ENCODE assay signal across 9 cellular contexts in the genomic region with DNA sequence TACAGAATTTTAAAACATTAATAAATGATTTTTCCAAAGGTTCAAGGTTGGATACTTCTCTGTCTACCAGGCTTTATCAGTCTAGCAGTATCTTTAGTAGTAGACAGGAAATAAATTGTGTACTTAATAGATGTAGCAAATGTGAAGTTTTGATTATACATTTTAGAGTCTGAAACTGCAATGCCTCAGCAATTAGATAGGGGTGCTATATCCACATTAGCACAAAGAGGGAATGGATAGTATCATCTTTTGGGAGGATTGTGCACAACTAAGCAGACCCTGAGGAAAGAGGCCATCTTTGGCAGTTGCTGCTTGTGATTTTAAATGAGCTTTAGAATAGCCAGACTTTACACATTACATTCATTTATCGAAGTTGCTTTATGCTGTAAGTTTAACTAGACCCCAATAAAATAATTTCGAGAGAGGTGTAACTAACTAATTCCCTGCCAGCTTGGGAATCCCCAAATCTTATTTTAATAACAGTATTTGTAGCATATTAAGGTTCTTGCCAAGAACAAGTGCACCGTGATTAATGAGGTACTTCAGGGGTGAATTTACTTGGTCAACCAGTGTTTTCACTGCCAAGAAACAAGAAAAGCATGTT. TPM values are rescaled to one million over a fixed set of nuclear protein-coding genes. Genes with fewer than 3 reads are reported as not detected.
DNase-seq lines count a peak whose midpoint lies in the region; ATAC-seq and TF ChIP-seq lines count a peak whose summit lies in the region.
"Had no signal": no experiment of that assay in that cellular context is flagged by ENCODE, and none has a peak within 500 bp of the region (broad histone marks: within the 10 kb centered on the region; RNA-seq: fewer than 3 reads in every experiment).

No MANE protein-coding gene starts in this region.

- no peak overlapping the region for H3K4me3 ChIP-seq in body of pancreas

- no peak for DNase-seq in activated naive CD4-positive, alpha-beta T cell treated with Interleukin-2 at 50 U/mL for 16 hours
- DNase-seq in NCI-H2227 treated with DMSO at 0.1 percent for 48 hours (lab: John Stamatoyannopoulos, UW) (peak; percentile 29), body of pancreas (no peak), myocyte (ENCODE audit: low read depth) (peak; percentile 22), NCI-H2107 treated with DMSO at 0.1 percent for 48 hours (lab: John Stamatoyannopoulos, UW; ENCODE audit: unreplicated experiment) (no peak)
- no peak for DNase-seq in stimulated activated CD4-positive, alpha-beta T cell treated with anti-CD3 and anti-CD28 coated beads, Interleukin-2, amount 100 ng/mL, for 24 hours
- DNase-seq: activated naive CD8-positive, alpha-beta T cell treated with anti-CD3 and anti-CD28 coated beads, Interleukin-2, amount 10 ng/mL, durations not matched to agents 7 days and 5 days had no signal

- intact Hi-C loops in body of pancreas (cut with DNase I): no loop called here

- TF ChIP-seq POLR2A in body of pancreas (IDR thresholded peaks at IDR 0.05): no peak

- peak overlapping the region; percentile 38 for H3K4me3 Mint-ChIP-seq in activated naive CD4-positive, alpha-beta T cell treated with anti-CD3 and anti-CD28 coated beads, Interleukin-2, amount 50 U/mL, for 24 hours

- H3K27me3 ChIP-seq in body of pancreas: no peaks in the 10 kb centered on the region

- H3K27ac ChIP-seq in body of pancreas: no peak overlapping the region

- WGBS in body of pancreas, 2 donors: 60 to 66% methylated on average over 3 of the region's 3 CpGs

- H3K27ac Mint-ChIP-seq in activated naive CD4-positive, alpha-beta T cell treated with anti-CD3 and anti-CD28 coated beads, Interleukin-2, amount 50 U/mL, for 24 hours: no peak overlapping the region
- H3K27ac Mint-ChIP-seq: activated naive CD8-positive, alpha-beta T cell treated with anti-CD3 and anti-CD28 coated beads, Interleukin-2, amount 10 ng/mL, durations not matched to agents 7 days and 5 days had no signal

- peaks cover 74% of the 10 kb centered on the region for H3K4me1 Mint-ChIP-seq in activated naive CD4-positive, alpha-beta T cell treated with anti-CD3 and anti-CD28 coated beads, Interleukin-2, amount 50 U/mL, for 24 hours

- H3K4me1 ChIP-seq in body of pancreas: peaks cover 35% of the 10 kb centered on the region

- no peaks in the 10 kb centered on the region for H3K9me3 Mint-ChIP-seq in activated naive CD4-positive, alpha-beta T cell treated with anti-CD3 and anti-CD28 coated beads, Interleukin-2, amount 50 U/mL, for 24 hours
- H3K9me3 Mint-ChIP-seq: activated naive CD8-positive, alpha-beta T cell treated with anti-CD3 and anti-CD28 coated beads, Interleukin-2, amount 10 ng/mL, durations not matched to agents 7 days and 5 days had no signal

- peaks cover 10% of the 10 kb centered on the region for H3K36me3 Mint-ChIP-seq in activated naive CD4-positive, alpha-beta T cell treated with anti-CD3 and anti-CD28 coated beads, Interleukin-2, amount 50 U/mL, for 24 hours

- no peaks in the 10 kb centered on the region for H3K36me3 ChIP-seq in body of pancreas (replicated peaks in 1 of 2; ENCODE audit: insufficient read depth in 1 of 2, low read depth in 2 of 2)

- no peaks in the 10 kb centered on the region for H3K27me3 Mint-ChIP-seq in activated naive CD4-positive, alpha-beta T cell treated with anti-CD3 and anti-CD28 coated beads, Interleukin-2, amount 50 U/mL, for 24 hours
- H3K27me3 Mint-ChIP-seq: activated naive CD8-positive, alpha-beta T cell treated with anti-CD3 and anti-CD28 coated beads, Interleukin-2, amount 10 ng/mL, durations not matched to agents 7 days and 5 days had no signal

- TF ChIP-seq CTCF in body of pancreas (IDR thresholded peaks at IDR 0.05): peak; percentile 35 to 53 (median 48)

- no peak for ATAC-seq in body of pancreas
- no peak for ATAC-seq in HG03108 (IDR thresholded peaks at IDR 0.05; ENCODE audit: unreplicated experiment)

- peaks cover 0 to 3% (median 0%) of the 10 kb centered on the region in 3 donors for H3K9me3 ChIP-seq in body of pancreas

RNA-seq across cellular contexts. Expression of a gene that starts 2.8 kb away (rescaled TPM):
- 1 to 10 TPM; 1.0 to 1.6 TPM for total RNA-seq in body of pancreas
- 3.5 and 3.6 TPM in 2 replicates for total RNA-seq in myocyte
- polyA plus RNA-seq in myocyte (2012): 1.8 TPM

Comparison
In these comparisons a context has a peak if more than half of its experiments do, and no peak if none do; other contexts are left out.
1. DNase-seq: peak in NCI-H2227 treated with DMSO at 0.1 percent for 48 hours (single experiment) and myocyte (single experiment); none in activated naive CD4-positive, alpha-beta T cell treated with Interleukin-2 at 50 U/mL for 16 hours (single experiment), body of pancreas (0 of 4), NCI-H2107 treated with DMSO at 0.1 percent for 48 hours (single experiment) and stimulated activated CD4-positive, alpha-beta T cell treated with anti-CD3 and anti-CD28 coated beads, Interleukin-2, amount 100 ng/mL, for 24 hours (0 of 2).